13 cellular contexts compared by ENCODE assay signal in genomic region chr4:38560340-38560739, GRCh38.
"Had no signal": no experiment of that assay in that cellular context is flagged by ENCODE, and none has a peak within 500 bp of the region (broad histone marks: within the 10 kb centered on the region; RNA-seq: fewer than 3 reads in every experiment).

No MANE protein-coding gene starts in this region.

- DNase-seq: activated CD4-positive, alpha-beta T cell treated with anti-CD3 and anti-CD28 coated beads, Interleukin-2, amount 50 U/mL, for 4 hours; amniotic stem cell; effector CD4-positive, alpha-beta T cell; immature natural killer cell; kidney glomerular epithelial cell; left ventricle myocardium inferior; ovary; psoas muscle; right cardiac atrium had no signal

- H3K4me1 ChIP-seq: psoas muscle had no signal

- ATAC-seq: psoas muscle, right cardiac atrium had no signal

- H3K27ac ChIP-seq: esophagus muscularis mucosa, left ventricle myocardium inferior, ovary, psoas muscle, tibial nerve, VCaP had no signal

- H3K4me3 ChIP-seq: esophagus muscularis mucosa, left ventricle myocardium inferior, ovary, psoas muscle, tibial nerve had no signal

- H3K36me3 ChIP-seq: esophagus muscularis mucosa, left ventricle myocardium inferior, ovary, tibial nerve had no signal

- H3K27me3 ChIP-seq: esophagus muscularis mucosa, ovary, tibial nerve had no signal

- H3K9me3 ChIP-seq: esophagus muscularis mucosa, ovary, psoas muscle had no signal

- FAIRE-seq: urothelium cell line had no signal
